ENCODE assay signal across 17 cellular contexts in genomic region chr20:35734374-35734773, GRCh38. TPM values are rescaled to one million over a fixed set of nuclear protein-coding genes. Genes with fewer than 3 reads are reported as not detected.
DNase-seq lines count a peak whose midpoint lies in the region; ATAC-seq and TF ChIP-seq lines count a peak whose summit lies in the region.
"Had no signal": no experiment of that assay in that cellular context is flagged by ENCODE, and none has a peak within 500 bp of the region (broad histone marks: within the 10 kb centered on the region; RNA-seq: fewer than 3 reads in every experiment).

No MANE protein-coding gene starts in this region.

- no peak overlapping the region for H3K9ac ChIP-seq in KMS-11

- CTCF ChIA-PET in activated CD8-positive, alpha-beta memory T cell treated with anti-CD3 and anti-CD28 coated beads, Interleukin-2, amount 10 ng/mL, durations not matched to agents 7 days and 5 days (lab: Charles Lee), result interaction anchor here (1.6 kb wide), 2 partner anchors 9 to 29 kb away, joined by 3 to 8 read pairs; no protein-coding TSS in a partner anchor

- H3K27ac Mint-ChIP-seq in activated CD8-positive, alpha-beta memory T cell treated with anti-CD3 and anti-CD28 coated beads, Interleukin-2, amount 10 ng/mL, durations not matched to agents 7 days and 5 days, result peak overlapping the region; percentile 36
- H3K27ac Mint-ChIP-seq in chondrocyte (ENCODE audit: unreplicated experiment), result peak overlapping the region; percentile 46

- no peaks in the 10 kb centered on the region for H3K27me3 ChIP-seq in KMS-11 (ENCODE audit: insufficient read depth, low read depth)
- no peaks in the 10 kb centered on the region for H3K27me3 ChIP-seq in gastrocnemius medialis
- H3K27me3 ChIP-seq: ascending aorta, right atrium auricular region had no signal

- ATAC-seq in activated CD8-positive, alpha-beta memory T cell treated with anti-CD3 and anti-CD28 coated beads, Interleukin-2, amount 10 ng/mL, durations not matched to agents 7 days and 5 days, result no peak
- ATAC-seq in gastrocnemius medialis (peak in 1 of 2 donors; percentile 25), HG03442 (IDR thresholded peaks at IDR 0.05; ENCODE audit: unreplicated experiment) (no peak)

- H3K4me1 Mint-ChIP-seq in activated CD8-positive, alpha-beta memory T cell treated with anti-CD3 and anti-CD28 coated beads, Interleukin-2, amount 10 ng/mL, durations not matched to agents 7 days and 5 days, result peaks cover 71% of the 10 kb centered on the region
- H3K4me1 Mint-ChIP-seq in chondrocyte (ENCODE audit: low read depth), result peaks cover 56% of the 10 kb centered on the region

- DNase-seq in activated CD8-positive, alpha-beta memory T cell treated with anti-CD3 and anti-CD28 coated beads, Interleukin-2, amount 10 ng/mL, durations not matched to agents 7 days and 5 days, result no peak
- no peak for DNase-seq in activated CD8-positive, alpha-beta memory T cell treated with anti-CD3 and anti-CD28 coated beads, Interleukin-2, amount 50 U/mL, for 48 hours
- no peak for DNase-seq in chondrocyte (ENCODE audit: low spot score)
- DNase-seq in gastrocnemius medialis, result no peak
- no peak for DNase-seq in NCI-H1436 (lab: John Stamatoyannopoulos, UW)
- no peak for DNase-seq in effector CD8-positive, alpha-beta T cell (lab: John Stamatoyannopoulos, UW)
- DNase-seq: activated CD8-positive, alpha-beta memory T cell treated with anti-CD3 and anti-CD28 coated beads, Interleukin-2, amount 50 U/mL, for 4 hours; dermis blood vessel endothelial cell; hypothalamus; NCI-H1048; NK-92 treated with Interleukin-12 subunit alpha and Interleukin-12 subunit beta, amount 100 ng/mL, for 24 hours; Right ventricle myocardium superior; stimulated activated CD4-positive, alpha-beta T cell treated with anti-CD3 and anti-CD28 coated beads, Interleukin-4, amount 100 ng/mL, for 1 hour had no signal

- H3K4me3 Mint-ChIP-seq in activated CD8-positive, alpha-beta memory T cell treated with anti-CD3 and anti-CD28 coated beads, Interleukin-2, amount 10 ng/mL, durations not matched to agents 7 days and 5 days, result no peak overlapping the region
- H3K4me3 Mint-ChIP-seq in chondrocyte (ENCODE audit: unreplicated experiment), result no peak overlapping the region

- H3K4me1 ChIP-seq in KMS-11 (ENCODE audit: low read depth, poor library complexity, severe bottlenecking) (peaks cover 87% of the 10 kb centered on the region), gastrocnemius medialis (peaks cover 76 to 93% of the 10 kb centered on the region in 2 donors)

- in situ Hi-C loops in gastrocnemius medialis (cut with MboI; ENCODE audit: low sequenced_read_pairs in 4 of 4), result loop anchor here in 1 of 4 donors (25.0 kb wide), 1 partner anchor 153 kb away; no protein-coding TSS in a partner anchor

- no peaks in the 10 kb centered on the region for H3K27me3 Mint-ChIP-seq in activated CD8-positive, alpha-beta memory T cell treated with anti-CD3 and anti-CD28 coated beads, Interleukin-2, amount 10 ng/mL, durations not matched to agents 7 days and 5 days
- no peaks in the 10 kb centered on the region for H3K27me3 Mint-ChIP-seq in chondrocyte (ENCODE audit: low read depth)

- peaks cover 93% of the 10 kb centered on the region for H4K20me1 ChIP-seq in KMS-11 (ENCODE audit: insufficient read depth)

- no peaks in the 10 kb centered on the region for H3K9me3 Mint-ChIP-seq in activated CD8-positive, alpha-beta memory T cell treated with anti-CD3 and anti-CD28 coated beads, Interleukin-2, amount 10 ng/mL, durations not matched to agents 7 days and 5 days (ENCODE audit: low read depth)
- no peaks in the 10 kb centered on the region for H3K9me3 Mint-ChIP-seq in chondrocyte (ENCODE audit: low read depth)

- intact Hi-C loops in gastrocnemius medialis (cut with DNase I; ENCODE audit: low total_unique reads), result no loop called here

- no peaks in the 10 kb centered on the region for H3K9me3 ChIP-seq in gastrocnemius medialis
- H3K9me3 ChIP-seq: ascending aorta, right atrium auricular region had no signal

- H2AFZ ChIP-seq in KMS-11 (ENCODE audit: low read depth), result no peak overlapping the region

- H3K4me2 ChIP-seq in KMS-11, result peak overlapping the region; percentile 18; the same call in 1 of the 2 replicates

- H3K79me2 ChIP-seq in KMS-11 (ENCODE audit: insufficient read depth, low read depth), result peaks cover 100% of the 10 kb centered on the region

- H3K4me3 ChIP-seq in KMS-11 (IDR thresholded peaks at IDR 0.05; ENCODE audit: insufficient read depth, low read depth, low read length), result no peak overlapping the region
- peak overlapping the region in 2 of 4 donors; percentile 5 to 6 for H3K4me3 ChIP-seq in gastrocnemius medialis
- H3K4me3 ChIP-seq: ascending aorta, right atrium auricular region had no signal

- TF ChIP-seq CTCF in KMS-11 (conservative IDR thresholded peaks at IDR 0.05; ENCODE audit: low read depth, low read length) (no peak), chondrocyte (IDR thresholded peaks at IDR 0.05) (no peak), gastrocnemius medialis (IDR thresholded peaks at IDR 0.05 in 4 of 5, conservative IDR thresholded peaks at IDR 0.05 in 1 of 5) (no peak)

- H3K27ac ChIP-seq in KMS-11 (no peak overlapping the region; the same call in 1 of the 2 replicates), gastrocnemius medialis (peak overlapping the region; percentile 20 to 61 (median 39))
- H3K27ac ChIP-seq: right atrium auricular region had no signal

- TF ChIP-seq POLR2A in gastrocnemius medialis (IDR thresholded peaks at IDR 0.05), result no peak

- peaks cover 80% of the 10 kb centered on the region for H3K36me3 ChIP-seq in KMS-11 (ENCODE audit: insufficient read depth)
- H3K36me3 ChIP-seq in gastrocnemius medialis, result peaks cover 4 to 99% of the 10 kb centered on the region in 2 donors

- peaks cover 65% of the 10 kb centered on the region for H3K36me3 Mint-ChIP-seq in activated CD8-positive, alpha-beta memory T cell treated with anti-CD3 and anti-CD28 coated beads, Interleukin-2, amount 10 ng/mL, durations not matched to agents 7 days and 5 days
- peaks cover 50% of the 10 kb centered on the region for H3K36me3 Mint-ChIP-seq in chondrocyte (ENCODE audit: low read depth)

RNA-seq across cellular contexts. Expression of gene RBM39, which starts 7.7 kb away (rescaled TPM):
- 100 to 1,000 TPM; 357 to 360 TPM for total RNA-seq in activated CD8-positive, alpha-beta memory T cell treated with anti-CD3 and anti-CD28 coated beads, Interleukin-2, amount 10 ng/mL, durations not matched to agents 7 days and 5 days
- total RNA-seq in chondrocyte (217 to 277 TPM (median 238 TPM) in 3 replicates), gastrocnemius medialis (100 to 1,000 TPM in 3 of 4 donors, 10 to 100 TPM in 1; 98.5 to 165 (median 130) TPM)

RNA-seq across cellular contexts. Expression of gene ROMO1, which starts 35.2 kb away (rescaled TPM):
- total RNA-seq in activated CD8-positive, alpha-beta memory T cell treated with anti-CD3 and anti-CD28 coated beads, Interleukin-2, amount 10 ng/mL, durations not matched to agents 7 days and 5 days, result 100 to 1,000 TPM; 115 to 122 TPM
- total RNA-seq in chondrocyte, result 123 to 128 TPM (median 128 TPM) in 3 replicates
- 100 to 1,000 TPM; 213 to 491 (median 309) TPM for total RNA-seq in gastrocnemius medialis

RNA-seq across cellular contexts. Expression of gene NFS1, which starts 35.2 kb away (rescaled TPM):
- total RNA-seq in activated CD8-positive, alpha-beta memory T cell treated with anti-CD3 and anti-CD28 coated beads, Interleukin-2, amount 10 ng/mL, durations not matched to agents 7 days and 5 days, result 10 to 100 TPM; 34.6 to 35.1 TPM
- total RNA-seq in chondrocyte, result 26.8 to 29.3 TPM (median 27.8 TPM) in 3 replicates
- total RNA-seq in gastrocnemius medialis, result 10 to 100 TPM; 31.5 to 85.8 (median 37.2) TPM

RNA-seq across cellular contexts. Expression of gene PHF20, which starts 37.4 kb away (rescaled TPM):
- total RNA-seq in activated CD8-positive, alpha-beta memory T cell treated with anti-CD3 and anti-CD28 coated beads, Interleukin-2, amount 10 ng/mL, durations not matched to agents 7 days and 5 days, result 10 to 100 TPM; 50.8 to 52.4 TPM
- 42.2 to 46.1 TPM (median 44.6 TPM) in 3 replicates for total RNA-seq in chondrocyte
- total RNA-seq in gastrocnemius medialis, result 10 to 100 TPM; 72.6 to 91.9 (median 82.2) TPM
